In the genomic region with DNA sequence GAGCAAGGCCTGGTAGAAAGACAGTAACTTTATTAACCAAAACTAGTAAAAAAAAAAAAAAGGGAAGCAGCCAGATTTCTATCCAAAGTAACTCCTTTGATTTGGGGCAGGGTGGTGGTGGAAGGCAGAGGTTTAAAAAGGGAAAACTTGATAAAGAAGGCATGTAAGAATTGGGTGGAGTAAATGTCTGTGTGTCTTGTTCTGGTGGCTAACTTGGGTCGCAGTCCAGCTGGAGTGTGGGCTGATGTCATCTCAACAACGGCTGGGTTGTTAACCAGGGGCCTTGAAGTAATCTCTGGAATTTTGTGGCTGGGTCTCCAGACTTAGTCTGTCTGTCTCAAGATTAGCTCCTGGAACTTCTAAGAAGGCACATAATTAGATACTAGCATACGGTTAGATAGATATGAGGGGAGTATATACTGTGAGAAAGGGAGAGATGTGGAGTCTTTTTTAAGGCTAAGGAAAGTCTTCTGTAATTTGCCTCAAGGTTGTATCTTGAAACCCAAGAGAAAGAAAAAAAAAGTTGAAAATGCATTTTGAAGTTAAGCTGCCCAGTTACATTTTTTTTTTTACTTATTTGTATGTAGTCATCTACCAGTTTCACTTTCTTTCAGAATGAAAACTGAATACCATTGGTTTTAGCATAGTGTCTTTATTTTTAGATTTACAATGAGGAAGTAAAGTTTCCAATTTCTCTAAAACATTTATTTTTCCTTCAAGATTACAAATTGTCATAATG, we compare ENCODE assay signal across 1 cellular context.
TF ChIP-seq lines count a peak whose summit lies in the region.

No MANE protein-coding gene starts in this region.

TF ChIP-seq in GM23338, 12 proteins besides CTCF, POLR2A, EP300 and RAD21 (continued from another document):
- TF ChIP-seq REST (IDR thresholded peaks at IDR 0.05; ENCODE audit: unreplicated experiment): no peak
- no peak for TF ChIP-seq ZNF114 (CRISPR knock-in tag; IDR thresholded peaks at IDR 0.05)
- no peak for TF ChIP-seq POLR2AphosphoS5 (IDR thresholded peaks at IDR 0.05; ENCODE audit: low read depth)
